In the genomic region with DNA sequence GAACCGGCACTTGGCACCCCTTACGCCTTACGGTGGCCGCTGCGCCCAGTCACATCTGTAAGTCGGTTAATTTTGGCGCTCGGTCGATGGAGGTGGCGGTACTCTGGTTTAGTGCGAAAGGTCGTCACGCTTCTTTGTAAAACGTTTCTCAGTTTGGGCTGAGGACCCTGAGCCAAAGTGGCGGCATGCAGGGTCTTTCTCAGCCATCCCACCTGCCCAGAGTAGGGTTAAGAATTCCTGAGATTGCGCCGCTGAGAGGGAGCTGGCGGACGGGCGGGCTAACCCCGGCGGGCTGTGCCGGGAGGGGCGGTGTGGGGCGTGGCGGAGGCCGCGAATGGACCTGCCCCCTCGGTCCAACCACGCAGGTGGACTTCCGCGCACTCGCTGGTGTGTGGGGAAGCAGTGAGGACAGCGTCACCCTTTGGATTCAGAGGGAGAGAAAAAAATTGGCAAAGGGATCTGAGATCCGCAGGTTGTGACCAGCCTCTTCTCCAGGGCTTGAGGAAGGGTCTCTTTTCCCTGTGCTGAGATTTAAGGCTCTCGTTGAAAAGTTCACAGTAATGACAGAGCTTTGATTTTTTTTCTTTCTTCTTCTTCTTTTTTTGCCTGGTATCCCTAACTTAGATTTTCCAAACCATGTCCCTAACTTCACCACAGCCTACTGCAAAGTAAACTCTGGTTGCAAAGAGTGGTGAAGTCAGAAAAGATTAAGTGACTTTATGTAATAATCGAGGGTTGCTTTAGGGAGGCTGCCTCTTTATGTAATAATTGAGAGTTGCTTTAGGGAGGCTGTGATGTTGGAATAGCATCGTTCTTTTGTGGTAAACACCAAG, we compare ENCODE assay signal across 8 cellular contexts. TPM values are rescaled to one million over a fixed set of nuclear protein-coding genes. Genes with fewer than 3 reads are reported as not detected.
A peak's percentile ranks its signal among the peaks of the same experiment; 100 is the strongest.
DNase-seq lines count a peak whose midpoint lies in the region; ATAC-seq and TF ChIP-seq lines count a peak whose summit lies in the region.

No MANE protein-coding gene starts in this region.

- TF ChIP-seq EP300 in stomach (IDR thresholded peaks at IDR 0.05) = no peak

- H3K9me3 ChIP-seq in DND-41 (ENCODE audit: insufficient read depth, low read length, severe bottlenecking) = no peaks in the 10 kb centered on the region
- H3K9me3 ChIP-seq in HUES64 (ENCODE audit: insufficient read depth, low read depth, low read length) = no peaks in the 10 kb centered on the region
- no peaks in the 10 kb centered on the region for H3K9me3 ChIP-seq in naive thymus-derived CD4-positive, alpha-beta T cell (ENCODE audit: control insufficient read depth in 2 of 3, low read length in 3 of 3)
- H3K9me3 ChIP-seq in stomach = no peaks in the 10 kb centered on the region

- H3K4me2 ChIP-seq in DND-41 (ENCODE audit: insufficient read depth, low read length) = peak overlapping the region; percentile 79

- peak overlapping the region; percentile 88 for H2AFZ ChIP-seq in DND-41 (ENCODE audit: low read depth, low read length)

- WGBS in HUES64 = under 1% methylated on average over 38 of the region's 38 CpGs
- WGBS in stomach, 5 donors = 0 to 1% (median 0%) methylated on average over 25 to 38 of the region's 38 CpGs

- H3K9me3 Mint-ChIP-seq in activated T-helper 17 cell treated with anti-CD3 and anti-CD28 coated beads, Interleukin-2, amount 50 U/mL, for 72 hours = no peaks in the 10 kb centered on the region
- H3K9me3 Mint-ChIP-seq in naive thymus-derived CD4-positive, alpha-beta T cell = peaks cover 0 to 4% (median 0%) of the 10 kb centered on the region in 11 donors

- H3K27ac Mint-ChIP-seq in activated T-helper 17 cell treated with anti-CD3 and anti-CD28 coated beads, Interleukin-2, amount 50 U/mL, for 72 hours = peak overlapping the region; percentile 100
- H3K27ac Mint-ChIP-seq in naive thymus-derived CD4-positive, alpha-beta T cell = peak overlapping the region; percentile 90 to 100 (median 100)

- peaks cover 21% of the 10 kb centered on the region for H4K20me1 ChIP-seq in DND-41 (ENCODE audit: insufficient read depth, low read length)

- CTCF ChIA-PET in naive thymus-derived CD4-positive, alpha-beta T cell (lab: Charles Lee) = interaction anchor here (1.2 kb wide), 1 partner anchor 10 kb away, joined by 3 read pairs; no protein-coding TSS in a partner anchor

- H3K27me3 Mint-ChIP-seq in activated T-helper 17 cell treated with anti-CD3 and anti-CD28 coated beads, Interleukin-2, amount 50 U/mL, for 72 hours = no peaks in the 10 kb centered on the region
- H3K27me3 Mint-ChIP-seq in naive thymus-derived CD4-positive, alpha-beta T cell = peaks cover 0 to 2% (median 0%) of the 10 kb centered on the region in 5 donors

- peak overlapping the region; percentile 100 for H3K4me3 Mint-ChIP-seq in activated T-helper 17 cell treated with anti-CD3 and anti-CD28 coated beads, Interleukin-2, amount 50 U/mL, for 72 hours
- H3K4me3 Mint-ChIP-seq in naive thymus-derived CD4-positive, alpha-beta T cell = peak overlapping the region; percentile 99 to 100 (median 100)

- H3K36me3 ChIP-seq in DND-41 (ENCODE audit: insufficient read depth, low read length) = peaks cover 3% of the 10 kb centered on the region
- no peaks in the 10 kb centered on the region for H3K36me3 ChIP-seq in HUES64 (ENCODE audit: insufficient read depth, low read length)
- peaks cover 0 to 7% (median 0%) of the 10 kb centered on the region in 3 experiments for H3K36me3 ChIP-seq in naive thymus-derived CD4-positive, alpha-beta T cell (ENCODE audit: control insufficient read depth in 2 of 3, insufficient read depth in 3 of 3, low read length in 3 of 3)
- no peaks in the 10 kb centered on the region for H3K36me3 ChIP-seq in stomach

- peaks cover 27% of the 10 kb centered on the region for H3K36me3 Mint-ChIP-seq in activated T-helper 17 cell treated with anti-CD3 and anti-CD28 coated beads, Interleukin-2, amount 50 U/mL, for 72 hours (ENCODE audit: low read depth)
- H3K36me3 Mint-ChIP-seq in naive thymus-derived CD4-positive, alpha-beta T cell = peaks cover 0 to 6% (median 0%) of the 10 kb centered on the region in 5 donors

- DNase-seq in DND-41 (no peak), NOMO-1 treated with dmso at 0.1 percent for 144 hours (lab: John Stamatoyannopoulos, UW; ENCODE audit: unreplicated experiment) (peak; percentile 89), fibroblast of mammary gland (ENCODE audit: low read depth) (peak; percentile 64), stomach (peak; percentile 94)
- peak in 7 of 9 donors; percentile 36 to 82 (median 45) for DNase-seq in naive thymus-derived CD4-positive, alpha-beta T cell

- TF ChIP-seq POLR2A in stomach (IDR thresholded peaks at IDR 0.05) = peak in 2 of 4 donors; percentile 60 to 75

- H3K4me1 Mint-ChIP-seq in activated T-helper 17 cell treated with anti-CD3 and anti-CD28 coated beads, Interleukin-2, amount 50 U/mL, for 72 hours = peaks cover 34% of the 10 kb centered on the region
- H3K4me1 Mint-ChIP-seq in naive thymus-derived CD4-positive, alpha-beta T cell = peaks cover 31 to 43% (median 39%) of the 10 kb centered on the region in 7 donors

- peaks cover 39% of the 10 kb centered on the region for H3K79me2 ChIP-seq in DND-41 (ENCODE audit: insufficient read depth, low read length)

- peak overlapping the region; percentile 62 to 82 for H3K4me3 ChIP-seq in DND-41 (ENCODE audit: low read depth in 1 of 2, low read length in 2 of 2)
- peak overlapping the region; percentile 94 for H3K4me3 ChIP-seq in HUES64 (ENCODE audit: low read length)
- H3K4me3 ChIP-seq in fibroblast of mammary gland (ENCODE audit: control insufficient read depth, low read depth, low read length) = peak overlapping the region; percentile 85
- peak overlapping the region; percentile 95 for H3K4me3 ChIP-seq in naive thymus-derived CD4-positive, alpha-beta T cell (ENCODE audit: low read length)
- H3K4me3 ChIP-seq in stomach = peak overlapping the region; percentile 89 to 95 (median 94)

- H3K27ac ChIP-seq in DND-41 (ENCODE audit: low read length) (peak overlapping the region; percentile 94), HUES64 (ENCODE audit: low read depth, low read length) (peak overlapping the region; percentile 96), stomach (peak overlapping the region; percentile 93 to 99 (median 98))
- peak overlapping the region; percentile 83 for H3K27ac ChIP-seq in naive thymus-derived CD4-positive, alpha-beta T cell (ENCODE audit: low read depth, low read length)

- H3K4me1 ChIP-seq in DND-41 (ENCODE audit: insufficient read depth, low read length) (peaks cover 38% of the 10 kb centered on the region), HUES64 (ENCODE audit: insufficient read depth, low read length) (peaks cover 12% of the 10 kb centered on the region; the same call in 1 of the 2 replicates), stomach (peaks cover 17 to 45% (median 34%) of the 10 kb centered on the region in 4 donors)
- H3K4me1 ChIP-seq in naive thymus-derived CD4-positive, alpha-beta T cell (ENCODE audit: control insufficient read depth in 2 of 2, insufficient read depth in 2 of 2, low read length in 2 of 2) = peaks cover 26 to 32% of the 10 kb centered on the region in 2 donors

- no peaks in the 10 kb centered on the region for H3K27me3 ChIP-seq in DND-41 (ENCODE audit: insufficient read depth, low read length, poor library complexity)
- H3K27me3 ChIP-seq in HUES64 (ENCODE audit: insufficient read depth, low read length) = no peaks in the 10 kb centered on the region
- no peaks in the 10 kb centered on the region for H3K27me3 ChIP-seq in naive thymus-derived CD4-positive, alpha-beta T cell (ENCODE audit: control insufficient read depth in 2 of 2, insufficient read depth in 2 of 2, low read length in 2 of 2)
- no peaks in the 10 kb centered on the region for H3K27me3 ChIP-seq in stomach

- ATAC-seq in DND-41 (ENCODE audit: insufficient read depth, low read depth) = peak; percentile 67
- ATAC-seq in GM21528 (IDR thresholded peaks at IDR 0.05; ENCODE audit: low FRiP score, unreplicated experiment) = peak; percentile 77
- peak; percentile 70 for ATAC-seq in activated T-helper 17 cell treated with anti-CD3 and anti-CD28 coated beads, Interleukin-2, amount 50 U/mL, for 72 hours (replicated peaks)
- ATAC-seq in naive thymus-derived CD4-positive, alpha-beta T cell = peak; percentile 60

- TF ChIP-seq CTCF in DND-41 (IDR thresholded peaks at IDR 0.05; ENCODE audit: borderline replicate concordance, extremely low read depth, low read length, poor library complexity, severe bottlenecking) (peak; percentile 28), fibroblast of mammary gland (conservative IDR thresholded peaks at IDR 0.05; ENCODE audit: control insufficient read depth, insufficient read depth, low read depth, low read length) (no peak), stomach (IDR thresholded peaks at IDR 0.05) (no peak)

- intact Hi-C loops in naive thymus-derived CD4-positive, alpha-beta T cell (cut with micrococcal nuclease) = loop anchor here (1.0 to 10.0 kb wide), 9 partner anchors 16 to 1368 kb away; partner anchors contain the start of genes GEMIN2 (in 2 of the 2), PNN (in 2 of the 2), SEC23A (in 2 of the 2) and TRAPPC6B (in 2 of the 2)
- intact Hi-C loops in stomach (cut with DNase I; ENCODE audit: low total_unique reads) = no loop called here

- POLR2A ChIA-PET in naive thymus-derived CD4-positive, alpha-beta T cell (lab: Charles Lee) = interaction anchor here (0.5 to 3.7 kb wide), 18 partner anchors 9 to 330 kb away, joined by 3 to 40 read pairs (median 6); partner anchors contain the start of genes GEMIN2, PNN, SEC23A and TRAPPC6B

- H3K9ac ChIP-seq in DND-41 (ENCODE audit: low read depth, low read length) (peak overlapping the region; percentile 77), HUES64 (ENCODE audit: low read depth, low read length) (peak overlapping the region; percentile 83)

RNA-seq across cellular contexts. Expression of gene FBXO33, which starts 0.6 kb away (rescaled TPM):
- polyA plus RNA-seq in HUES64 (2013, experiment 1 of 2) = 7.8 TPM
- 8.2 TPM for polyA plus RNA-seq in HUES64 (2013, experiment 2 of 2)
- 10 to 100 TPM; 15.8 to 19.1 TPM for total RNA-seq in activated T-helper 17 cell treated with anti-CD3 and anti-CD28 coated beads, Interleukin-2, amount 50 U/mL, for 72 hours
- 10 to 100 TPM; 16.5 to 68.2 (median 27.9) TPM for total RNA-seq in naive thymus-derived CD4-positive, alpha-beta T cell
- polyA plus RNA-seq in naive thymus-derived CD4-positive, alpha-beta T cell = 10 to 100 TPM; 17.5 to 19.8 TPM
- total RNA-seq in stomach = 10 to 100 TPM in 3 of 5 donors, 1 to 10 TPM in 2; 4.7 to 30.1 (median 10.4) TPM
- 1 to 10 TPM; 3.4 to 7.0 (median 6.9) TPM for polyA plus RNA-seq in stomach
